22 cellular contexts compared by ENCODE assay signal in genomic region chr4:42625366-42625765, GRCh38. TPM values are rescaled to one million over a fixed set of nuclear protein-coding genes. Genes with fewer than 3 reads are reported as not detected.
DNase-seq lines count a peak whose midpoint lies in the region; ATAC-seq and TF ChIP-seq lines count a peak whose summit lies in the region.
"Had no signal": no experiment of that assay in that cellular context is flagged by ENCODE, and none has a peak within 500 bp of the region (broad histone marks: within the 10 kb centered on the region; RNA-seq: fewer than 3 reads in every experiment).

No MANE protein-coding gene starts in this region.

- no peak overlapping the region for H3K4me2 ChIP-seq in hepatocyte

- no peaks in the 10 kb centered on the region for H3K27me3 ChIP-seq in hepatocyte

- peaks cover 4% of the 10 kb centered on the region for H3K4me1 ChIP-seq in hepatocyte (ENCODE audit: insufficient read depth)
- H3K4me1 ChIP-seq: SJCRH30 had no signal

- no peak overlapping the region for H2AFZ ChIP-seq in hepatocyte

- no peaks in the 10 kb centered on the region for H3K9me3 ChIP-seq in hepatocyte (ENCODE audit: low read depth)
- H3K9me3 ChIP-seq: SJCRH30 had no signal

- H3K4me3 ChIP-seq in LNCaP clone FGC (ENCODE audit: low read depth, low read length) (no peak overlapping the region), hepatocyte (no peak overlapping the region)
- H3K4me3 ChIP-seq: SJCRH30 had no signal

- no peaks in the 10 kb centered on the region for H3K27me3 Mint-ChIP-seq in stimulated activated naive CD8-positive, alpha-beta T cell treated with anti-CD3 and anti-CD28 coated beads, Interleukin-15, Interleukin-2, amounts not matched to agents 100 ng/mL and 50 ng/mL, for 24 hours
- H3K27me3 Mint-ChIP-seq in stimulated activated naive CD8-positive, alpha-beta T cell treated with anti-CD3 and anti-CD28 coated beads, Interleukin-15, amount 100 ng/mL, for 72 hours, result no peaks in the 10 kb centered on the region
- no peaks in the 10 kb centered on the region for H3K27me3 Mint-ChIP-seq in stimulated activated memory B cell treated with anti-CD40 and anti-IgM and Interleukin-4, amounts not matched to agents 10 μg/mL and 1 μg/mL and 100 μg/mL, for 72 hours
- H3K27me3 Mint-ChIP-seq: CD4-positive, alpha-beta T cell had no signal

- 33% methylated on average over 3 of the region's 3 CpGs for WGBS in hepatocyte (ENCODE audit: low lambda C conversion rate, missing lambda C conversion rate)

- no peak for ATAC-seq in stimulated activated naive CD8-positive, alpha-beta T cell treated with anti-CD3 and anti-CD28 coated beads, Interleukin-15, amount 100 ng/mL, for 72 hours
- ATAC-seq in stimulated activated memory B cell treated with anti-CD40 and anti-IgM and Interleukin-4, amounts not matched to agents 10 μg/mL and 1 μg/mL and 100 μg/mL, for 72 hours, result no peak
- ATAC-seq in HG02623 (IDR thresholded peaks at IDR 0.05; ENCODE audit: unreplicated experiment) (no peak), HG02571 (IDR thresholded peaks at IDR 0.05; ENCODE audit: unreplicated experiment) (no peak)
- ATAC-seq: HCT116, HepG2, Panc1 had no signal

- H3K27ac ChIP-seq in hepatocyte, result peak overlapping the region; percentile 55
- H3K27ac ChIP-seq: SJCRH30 had no signal

- no peaks in the 10 kb centered on the region for H3K36me3 ChIP-seq in hepatocyte (replicated peaks; ENCODE audit: insufficient read depth, low read depth)
- H3K36me3 ChIP-seq: SJCRH30 had no signal

- no peak for DNase-seq in stimulated activated naive CD8-positive, alpha-beta T cell treated with anti-CD3 and anti-CD28 coated beads, Interleukin-15, amount 100 ng/mL, for 72 hours
- peak; percentile 15 for DNase-seq in LNCaP clone FGC (ENCODE audit: low read depth)
- peak; percentile 39 for DNase-seq in hepatocyte (ENCODE audit: low spot score)
- DNase-seq in DMS153 (lab: John Stamatoyannopoulos, UW), result no peak
- DNase-seq: Calu3; CD4-positive, alpha-beta T cell; DMS79; GOT3; KG1; NCI-H1417; NCI-H187; NCI-H2107; NCI-H2227 treated with DMSO at 0.1 percent for 48 hours; NCI-H510A treated with DMSO at 0.1 percent for 48 hours; SJCRH30 had no signal

- H3K4me3 Mint-ChIP-seq in stimulated activated naive CD8-positive, alpha-beta T cell treated with anti-CD3 and anti-CD28 coated beads, Interleukin-15, Interleukin-2, amounts not matched to agents 100 ng/mL and 50 ng/mL, for 24 hours, result no peak overlapping the region
- H3K4me3 Mint-ChIP-seq in stimulated activated naive CD8-positive, alpha-beta T cell treated with anti-CD3 and anti-CD28 coated beads, Interleukin-15, amount 100 ng/mL, for 72 hours, result no peak overlapping the region
- no peak overlapping the region for H3K4me3 Mint-ChIP-seq in stimulated activated memory B cell treated with anti-CD40 and anti-IgM and Interleukin-4, amounts not matched to agents 10 μg/mL and 1 μg/mL and 100 μg/mL, for 72 hours
- H3K4me3 Mint-ChIP-seq: CD4-positive, alpha-beta T cell had no signal

- H3K4me1 Mint-ChIP-seq in stimulated activated naive CD8-positive, alpha-beta T cell treated with anti-CD3 and anti-CD28 coated beads, Interleukin-15, Interleukin-2, amounts not matched to agents 100 ng/mL and 50 ng/mL, for 24 hours (ENCODE audit: low read depth), result peaks cover 43% of the 10 kb centered on the region
- H3K4me1 Mint-ChIP-seq in stimulated activated naive CD8-positive, alpha-beta T cell treated with anti-CD3 and anti-CD28 coated beads, Interleukin-15, amount 100 ng/mL, for 72 hours, result peaks cover 51% of the 10 kb centered on the region
- peaks cover 51% of the 10 kb centered on the region for H3K4me1 Mint-ChIP-seq in stimulated activated memory B cell treated with anti-CD40 and anti-IgM and Interleukin-4, amounts not matched to agents 10 μg/mL and 1 μg/mL and 100 μg/mL, for 72 hours

- no peaks in the 10 kb centered on the region for H3K9me3 Mint-ChIP-seq in stimulated activated naive CD8-positive, alpha-beta T cell treated with anti-CD3 and anti-CD28 coated beads, Interleukin-15, Interleukin-2, amounts not matched to agents 100 ng/mL and 50 ng/mL, for 24 hours
- H3K9me3 Mint-ChIP-seq in stimulated activated naive CD8-positive, alpha-beta T cell treated with anti-CD3 and anti-CD28 coated beads, Interleukin-15, amount 100 ng/mL, for 72 hours, result no peaks in the 10 kb centered on the region
- H3K9me3 Mint-ChIP-seq in stimulated activated memory B cell treated with anti-CD40 and anti-IgM and Interleukin-4, amounts not matched to agents 10 μg/mL and 1 μg/mL and 100 μg/mL, for 72 hours, result no peaks in the 10 kb centered on the region

- peaks cover 11% of the 10 kb centered on the region for H3K79me2 ChIP-seq in hepatocyte

- peaks cover 39% of the 10 kb centered on the region for H3K36me3 Mint-ChIP-seq in stimulated activated naive CD8-positive, alpha-beta T cell treated with anti-CD3 and anti-CD28 coated beads, Interleukin-15, Interleukin-2, amounts not matched to agents 100 ng/mL and 50 ng/mL, for 24 hours (ENCODE audit: low read depth)
- peaks cover 24% of the 10 kb centered on the region for H3K36me3 Mint-ChIP-seq in stimulated activated memory B cell treated with anti-CD40 and anti-IgM and Interleukin-4, amounts not matched to agents 10 μg/mL and 1 μg/mL and 100 μg/mL, for 72 hours

- H3K9me2 ChIP-seq in hepatocyte (replicated peaks; ENCODE audit: insufficient read depth), result no peaks in the 10 kb centered on the region

- TF ChIP-seq CTCF in LNCaP clone FGC (IDR thresholded peaks at IDR 0.05; ENCODE audit: control insufficient read depth, extremely low read depth, insufficient read depth) (no peak), hepatocyte (IDR thresholded peaks at IDR 0.05; ENCODE audit: poor library complexity) (no peak)

- H3K27ac Mint-ChIP-seq in stimulated activated naive CD8-positive, alpha-beta T cell treated with anti-CD3 and anti-CD28 coated beads, Interleukin-15, Interleukin-2, amounts not matched to agents 100 ng/mL and 50 ng/mL, for 24 hours, result peak overlapping the region; percentile 24
- H3K27ac Mint-ChIP-seq in stimulated activated naive CD8-positive, alpha-beta T cell treated with anti-CD3 and anti-CD28 coated beads, Interleukin-15, amount 100 ng/mL, for 72 hours, result no peak overlapping the region
- peak overlapping the region; percentile 82 for H3K27ac Mint-ChIP-seq in stimulated activated memory B cell treated with anti-CD40 and anti-IgM and Interleukin-4, amounts not matched to agents 10 μg/mL and 1 μg/mL and 100 μg/mL, for 72 hours
- H3K27ac Mint-ChIP-seq: CD4-positive, alpha-beta T cell had no signal

- H4K20me1 ChIP-seq in hepatocyte (ENCODE audit: insufficient read depth, poor library complexity, severe bottlenecking), result no peaks in the 10 kb centered on the region

RNA-seq across cellular contexts. Expression of gene ATP8A1, which starts 31.5 kb away (rescaled TPM):
- total RNA-seq in hepatocyte, result 42.1 and 52.3 TPM in 2 replicates
- 3.3 and 4.4 TPM in 2 replicates for polyA plus RNA-seq in hepatocyte

Comparison
In these comparisons a context has a peak if more than half of its experiments do, and no peak if none do; other contexts are left out.
1. H3K27ac Mint-ChIP-seq: peak in stimulated activated naive CD8-positive, alpha-beta T cell treated with anti-CD3 and anti-CD28 coated beads, Interleukin-15, Interleukin-2, amounts not matched to agents 100 ng/mL and 50 ng/mL, for 24 hours (single experiment) and stimulated activated memory B cell treated with anti-CD40 and anti-IgM and Interleukin-4, amounts not matched to agents 10 μg/mL and 1 μg/mL and 100 μg/mL, for 72 hours (single experiment); none in stimulated activated naive CD8-positive, alpha-beta T cell treated with anti-CD3 and anti-CD28 coated beads, Interleukin-15, amount 100 ng/mL, for 72 hours (0 of 2).
2. DNase-seq: peak in LNCaP clone FGC (single experiment) and hepatocyte (single experiment); none in stimulated activated naive CD8-positive, alpha-beta T cell treated with anti-CD3 and anti-CD28 coated beads, Interleukin-15, amount 100 ng/mL, for 72 hours (0 of 2) and DMS153 (single experiment).